Comparison of ENCODE assay signal across 18 cellular contexts in genomic region chrX:122087353-122087752, GRCh38.
"Had no signal": no experiment of that assay in that cellular context is flagged by ENCODE, and none has a peak within 500 bp of the region (broad histone marks: within the 10 kb centered on the region; RNA-seq: fewer than 3 reads in every experiment).

No MANE protein-coding gene starts in this region.

- H3K4me3 ChIP-seq: gastrocnemius medialis, heart left ventricle, pancreas, right lobe of liver had no signal

- DNase-seq: activated CD4-positive, alpha-beta T cell treated with anti-CD3 and anti-CD28 coated beads, Interleukin-2, amount 10 ng/mL, durations not matched to agents 24 days and 14 days; activated CD8-positive, alpha-beta T cell treated with anti-CD3 and anti-CD28 coated beads for 36 hours; activated naive CD4-positive, alpha-beta T cell treated with Interleukin-2 at 50 U/mL for 16 hours; activated naive CD8-positive, alpha-beta T cell treated with anti-CD3 and anti-CD28 coated beads, Interleukin-2, amount 10 ng/mL, durations not matched to agents 7 days and 5 days; activated T-cell treated with anti-CD3 and anti-CD28 coated beads, Interleukin-2, amount 50 U/mL, for 24 hours; anterior cingulate cortex; effector memory CD4-positive, alpha-beta T cell; gastrocnemius medialis; heart left ventricle; mesenchymal stem cell; naive thymus-derived CD4-positive, alpha-beta T cell; pancreas; right lobe of liver; stimulated activated CD4-positive, alpha-beta T cell treated with anti-CD3 and anti-CD28 coated beads, Interleukin-4, amount 100 ng/mL, for 24 hours; T-helper 1 cell; T1000 had no signal

- ATAC-seq: activated CD8-positive, alpha-beta T cell treated with anti-CD3 and anti-CD28 coated beads for 36 hours; gastrocnemius medialis; naive thymus-derived CD4-positive, alpha-beta T cell; right lobe of liver; SK-N-SH treated with all-trans-retinoic acid at 6 μM for 48 hours; stimulated activated effector memory CD8-positive, alpha-beta T cell treated with anti-CD3 and anti-CD28 coated beads, Interleukin-12 subunit alpha, Interleukin-12 subunit beta, amount 100 ng/mL, for 72 hours had no signal
